ENCODE assay signal across 8 cellular contexts in genomic region chr15:89400121-89400996, GRCh38.
DNase-seq lines count a peak whose midpoint lies in the region; ATAC-seq and TF ChIP-seq lines count a peak whose summit lies in the region.

No MANE protein-coding gene starts in this region.

- ATAC-seq in GM21423 (IDR thresholded peaks at IDR 0.05; ENCODE audit: unreplicated experiment) (peak; percentile 7), HG03457 (IDR thresholded peaks at IDR 0.05; ENCODE audit: unreplicated experiment) (no peak), GM18519 (IDR thresholded peaks at IDR 0.05; ENCODE audit: low FRiP score, unreplicated experiment) (no peak)

- TF ChIP-seq EP300 in esophagus muscularis mucosa (IDR thresholded peaks at IDR 0.05) = no peak

- TF ChIP-seq CTCF in Caco-2 (IDR thresholded peaks at IDR 0.05; ENCODE audit: insufficient read depth in 1 of 2, low read depth in 1 of 2, low read length in 1 of 2, severe bottlenecking in 1 of 2, unreplicated experiment in 1 of 2) = no peak
- no peak for TF ChIP-seq CTCF in esophagus muscularis mucosa (IDR thresholded peaks at IDR 0.05)
- TF ChIP-seq CTCF in progenitor cell of endocrine pancreas (IDR thresholded peaks at IDR 0.05; ENCODE audit: unreplicated experiment) = no peak

- H3K9me3 Mint-ChIP-seq in Caco-2 (ENCODE audit: unreplicated experiment) (no peaks in the 10 kb centered on the region), progenitor cell of endocrine pancreas (ENCODE audit: low read depth) (no peaks in the 10 kb centered on the region)

- peak in 1 of 2 experiments; percentile 13 for DNase-seq in Caco-2
- peak; percentile 56 for DNase-seq in NCI-H748 (lab: John Stamatoyannopoulos, UW; ENCODE audit: unreplicated experiment)
- DNase-seq in esophagus muscularis mucosa (ENCODE audit: extremely low spot score) = no peak
- no peak for DNase-seq in progenitor cell of endocrine pancreas (ENCODE audit: low spot score, unreplicated experiment)
- DNase-seq in HT-29 (ENCODE audit: low spot score) = no peak

- POLR2A ChIA-PET in Caco-2 (lab: Charles Lee) = no interaction called here

- no peak for TF ChIP-seq POLR2A in esophagus muscularis mucosa (IDR thresholded peaks at IDR 0.05; ENCODE audit: low read depth)

- no TSS peak for BruUV-seq in Caco-2 (replicated peaks; lab: Mats Ljungman, UMichigan)

- no peaks in the 10 kb centered on the region for H3K4me1 Mint-ChIP-seq in Caco-2 (ENCODE audit: low read depth, unreplicated experiment)
- H3K4me1 Mint-ChIP-seq in progenitor cell of endocrine pancreas (ENCODE audit: low read depth) = no peaks in the 10 kb centered on the region

- no peaks in the 10 kb centered on the region for H3K9me3 ChIP-seq in Caco-2
- H3K9me3 ChIP-seq in esophagus muscularis mucosa = no peaks in the 10 kb centered on the region

- H3K4me3 ChIP-seq in Caco-2 (ENCODE audit: low read depth, low read length) (no peak overlapping the region), esophagus muscularis mucosa (peak overlapping the region; percentile 54 to 64 (median 60))

- CTCF ChIA-PET in Caco-2 (lab: Charles Lee) = interaction anchor here (1.0 to 1.1 kb wide), 2 partner anchors 17 to 194 kb away, joined by 3 read pairs; no protein-coding TSS in a partner anchor

- H3K4me1 ChIP-seq in Caco-2 = no peaks in the 10 kb centered on the region
- H3K4me1 ChIP-seq in esophagus muscularis mucosa = peaks cover 16 to 50% (median 39%) of the 10 kb centered on the region in 4 donors

- 27% methylated on average over 7 of the region's 58 CpGs for WGBS in esophagus muscularis mucosa

- peak overlapping the region; percentile 69 to 89 (median 86) for H3K27ac ChIP-seq in esophagus muscularis mucosa (replicated peaks in 1 of 4)

- H3K36me3 Mint-ChIP-seq in Caco-2 (ENCODE audit: insufficient read depth, unreplicated experiment) = no peaks in the 10 kb centered on the region
- no peaks in the 10 kb centered on the region for H3K36me3 Mint-ChIP-seq in progenitor cell of endocrine pancreas (ENCODE audit: insufficient read depth)

- intact Hi-C loops in Caco-2 (cut with micrococcal nuclease; ENCODE audit: unreplicated experiment) (no loop called here), esophagus muscularis mucosa (cut with DNase I) (no loop called here)

- H3K27me3 Mint-ChIP-seq in Caco-2 (ENCODE audit: insufficient read depth, unreplicated experiment) (peaks cover 6% of the 10 kb centered on the region), progenitor cell of endocrine pancreas (peaks cover 94% of the 10 kb centered on the region)

- no peak overlapping the region for H3K27ac Mint-ChIP-seq in Caco-2 (ENCODE audit: unreplicated experiment)
- H3K27ac Mint-ChIP-seq in progenitor cell of endocrine pancreas = no peak overlapping the region

- H3K4me3 Mint-ChIP-seq in Caco-2 (ENCODE audit: unreplicated experiment) (peak overlapping the region; percentile 28), progenitor cell of endocrine pancreas (ENCODE audit: low read depth) (no peak overlapping the region)

- H3K27me3 ChIP-seq in Caco-2 (replicated peaks; ENCODE audit: control insufficient read depth, insufficient read depth, low read length) (no peaks in the 10 kb centered on the region; the same call in none of the 2 replicates), esophagus muscularis mucosa (peaks cover 9 to 96% (median 44%) of the 10 kb centered on the region in 4 donors)

- H3K36me3 ChIP-seq in Caco-2 (ENCODE audit: control insufficient read depth, insufficient read depth, low read length) (no peaks in the 10 kb centered on the region), esophagus muscularis mucosa (no peaks in the 10 kb centered on the region)
